Comparison of ENCODE assay signal across 1 cellular context in genomic region chr15:31268108-31268501, GRCh38.
TF ChIP-seq lines count a peak whose summit lies in the region.

No MANE protein-coding gene starts in this region.

TF ChIP-seq in WTC11, 78 proteins besides CTCF, POLR2A, EP300 and RAD21 (continued from another document):
- TF ChIP-seq ARID4B (CRISPR knock-in tag; IDR thresholded peaks at IDR 0.05; ENCODE audit: borderline replicate concordance) (no peak), ZNF317 (CRISPR knock-in tag; IDR thresholded peaks at IDR 0.05; ENCODE audit: borderline replicate concordance, low read depth) (no peak), ZNF121 (CRISPR knock-in tag; IDR thresholded peaks at IDR 0.05) (no peak), CREB1 (CRISPR knock-in tag; IDR thresholded peaks at IDR 0.05) (no peak), HMGA2 (CRISPR knock-in tag; IDR thresholded peaks at IDR 0.05) (no peak), ZNF423 (CRISPR knock-in tag; IDR thresholded peaks at IDR 0.05) (no peak), MYBL2 (CRISPR knock-in tag; IDR thresholded peaks at IDR 0.05) (no peak), HMGXB4 (CRISPR knock-in tag; IDR thresholded peaks at IDR 0.05) (no peak), SMAD4 (CRISPR knock-in tag; IDR thresholded peaks at IDR 0.05) (no peak), IRF1 (CRISPR knock-in tag; IDR thresholded peaks at IDR 0.05) (no peak), OVOL2 (CRISPR knock-in tag; IDR thresholded peaks at IDR 0.05; ENCODE audit: borderline replicate concordance) (no peak), ZBTB43 (CRISPR knock-in tag; IDR thresholded peaks at IDR 0.05) (no peak)
TF ChIP-seq in WTC11: peak in this region for 0.
